Comparison of ENCODE assay signal across 1 cellular context in genomic region chr19:6103217-6103644, GRCh38.
TF ChIP-seq lines count a peak whose summit lies in the region.

No MANE protein-coding gene starts in this region.

TF ChIP-seq in GM12878, 131 proteins besides CTCF, POLR2A, EP300 and RAD21:
- TF ChIP-seq ZBTB40 (IDR thresholded peaks at IDR 0.05; ENCODE audit: borderline replicate concordance) (no peak), CREM (IDR thresholded peaks at IDR 0.05; ENCODE audit: low read depth) (no peak), NFIC (IDR thresholded peaks at IDR 0.05; ENCODE audit: low read depth, low read length) (no peak), TARDBP (IDR thresholded peaks at IDR 0.05; ENCODE audit: borderline replicate concordance) (no peak), NFXL1 (IDR thresholded peaks at IDR 0.05; ENCODE audit: borderline replicate concordance) (no peak), SMAD5 (IDR thresholded peaks at IDR 0.05; ENCODE audit: low read depth) (no peak), JUND (IDR thresholded peaks at IDR 0.05; ENCODE audit: low read depth, low read length) (no peak), NRF1 (conservative IDR thresholded peaks at IDR 0.05; ENCODE audit: low read depth, low read length) (no peak), ZBTB33 (IDR thresholded peaks at IDR 0.05) (no peak), ZNF217 (IDR thresholded peaks at IDR 0.05) (no peak), CHD2 (IDR thresholded peaks at IDR 0.05; ENCODE audit: borderline replicate concordance, low read depth, low read length) (no peak), HDAC6 (IDR thresholded peaks at IDR 0.05; ENCODE audit: unreplicated experiment) (no peak), BCL3 (IDR thresholded peaks at IDR 0.05; ENCODE audit: borderline replicate concordance, insufficient read depth, low read depth, low read length, poor library complexity, severe bottlenecking) (no peak), ATF7 (IDR thresholded peaks at IDR 0.05; ENCODE audit: low read depth) (no peak), FOS (IDR thresholded peaks at IDR 0.05; ENCODE audit: borderline replicate concordance, extremely low read depth, insufficient read length) (no peak), WRNIP1 (IDR thresholded peaks at IDR 0.05; ENCODE audit: borderline replicate concordance, low read depth, low read length) (no peak), ZSCAN29 (IDR thresholded peaks at IDR 0.05) (no peak), FOXK2 (IDR thresholded peaks at IDR 0.05) (no peak), ZBTB4 (CRISPR knock-in tag; IDR thresholded peaks at IDR 0.05) (no peak), RB1 (IDR thresholded peaks at IDR 0.05; ENCODE audit: borderline replicate concordance) (no peak)
